In genomic region chr1:25041869-25042268, GRCh38 we compare ENCODE assay signal across 24 cellular contexts.
"Had no signal": no experiment of that assay in that cellular context is flagged by ENCODE, and none has a peak within 500 bp of the region (broad histone marks: within the 10 kb centered on the region; RNA-seq: fewer than 3 reads in every experiment).

No MANE protein-coding gene starts in this region.

- H3K27ac ChIP-seq: hepatocyte, lower lobe of right lung, pancreas, prostate gland, right lobe of liver, tibial nerve, uterus had no signal

- H3K27ac Mint-ChIP-seq: naive B cell; stimulated activated memory B cell treated with anti-CD40 and anti-IgM and Interleukin-4, amounts not matched to agents 10 μg/mL and 1 μg/mL and 100 μg/mL, for 72 hours; stimulated activated naive CD8-positive, alpha-beta T cell treated with anti-CD3 and anti-CD28 coated beads, Interleukin-15, amount 100 ng/mL, for 72 hours; type B pancreatic cell had no signal

- H3K9me3 ChIP-seq: pancreas, prostate gland, right lobe of liver, uterus had no signal

- H3K27me3 ChIP-seq: hepatocyte, pancreas, right lobe of liver, uterus had no signal

- H3K79me2 ChIP-seq: hepatocyte had no signal

- ATAC-seq: left cardiac atrium; left lobe of liver; lower lobe of right lung; pancreas; right lobe of liver; stimulated activated memory B cell treated with anti-CD40 and anti-IgM and Interleukin-4, amounts not matched to agents 10 μg/mL and 1 μg/mL and 100 μg/mL, for 72 hours had no signal

- H3K9me3 Mint-ChIP-seq: natural killer cell; stimulated activated naive CD8-positive, alpha-beta T cell treated with anti-CD3 and anti-CD28 coated beads, Interleukin-15, amount 100 ng/mL, for 72 hours; type B pancreatic cell had no signal

- H3K4me3 ChIP-seq: hepatocyte, lower lobe of right lung, pancreas, prostate gland, right lobe of liver, smooth muscle cell, tibial nerve, uterus had no signal

- H3K36me3 ChIP-seq: lower lobe of right lung, pancreas, prostate gland, right lobe of liver, tibial nerve, uterus had no signal

- H3K27me3 Mint-ChIP-seq: stimulated activated memory B cell treated with anti-CD40 and anti-IgM and Interleukin-4, amounts not matched to agents 10 μg/mL and 1 μg/mL and 100 μg/mL, for 72 hours; stimulated activated naive CD8-positive, alpha-beta T cell treated with anti-CD3 and anti-CD28 coated beads, Interleukin-15, amount 100 ng/mL, for 72 hours had no signal

- H3K36me3 Mint-ChIP-seq: naive B cell, natural killer cell, type B pancreatic cell had no signal

- H3K4me3 Mint-ChIP-seq: natural killer cell; stimulated activated memory B cell treated with anti-CD40 and anti-IgM and Interleukin-4, amounts not matched to agents 10 μg/mL and 1 μg/mL and 100 μg/mL, for 72 hours; stimulated activated naive CD8-positive, alpha-beta T cell treated with anti-CD3 and anti-CD28 coated beads, Interleukin-15, amount 100 ng/mL, for 72 hours; type B pancreatic cell had no signal

- DNase-seq: kidney glomerular epithelial cell; left cardiac atrium; lower lobe of right lung; mesenchymal stem cell; naive B cell; natural killer cell; nucleus accumbens; right lobe of liver; stimulated activated CD4-positive, alpha-beta T cell treated with anti-CD3 and anti-CD28 coated beads, Interleukin-1b, Interleukin-23, amount 100 ng/mL, for 48 hours; stimulated activated CD4-positive, alpha-beta T cell treated with anti-CD3 and anti-CD28 coated beads, Interleukin-2, amount 100 ng/mL, for 48 hours; stimulated activated CD4-positive, alpha-beta T cell treated with anti-CD3 and anti-CD28 coated beads, Interleukin-4, amount 100 ng/mL, for 4 hours; stimulated activated CD8-positive, alpha-beta memory T cell treated with anti-CD3 and anti-CD28 coated beads, Interleukin-4, amount 100 ng/mL, for 48 hours; stimulated activated naive CD4-positive, alpha-beta T cell treated with Interleukin-2 at 50 U/mL for 16 hours; stimulated activated naive CD8-positive, alpha-beta T cell treated with anti-CD3 and anti-CD28 coated beads, Interleukin-15, amount 100 ng/mL, for 72 hours; substantia nigra; uterus had no signal

- H3K4me2 ChIP-seq: hepatocyte, smooth muscle cell had no signal

- H2AFZ ChIP-seq: hepatocyte had no signal

- H3K4me1 ChIP-seq: lower lobe of right lung, pancreas, prostate gland, right lobe of liver, tibial nerve, uterus had no signal
